ENCODE assay signal across 29 cellular contexts in genomic region chr2:111670776-111671175, GRCh38.
DNase-seq lines count a peak whose midpoint lies in the region; ATAC-seq, FAIRE-seq and TF ChIP-seq lines count a peak whose summit lies in the region.
"Had no signal": no experiment of that assay in that cellular context is flagged by ENCODE, and none has a peak within 500 bp of the region (broad histone marks: within the 10 kb centered on the region; RNA-seq: fewer than 3 reads in every experiment).

No MANE protein-coding gene starts in this region.

- DNase-seq in DMS 273 (lab: John Stamatoyannopoulos, UW; ENCODE audit: unreplicated experiment) (peak; percentile 11), DMS 273 treated with DMSO at 0.1 percent for 48 hours (lab: John Stamatoyannopoulos, UW) (no peak), OCI-LY7 (ENCODE audit: low spot score) (peak; percentile 91), HepG2 (ENCODE audit: low spot score) (no peak), stomach (no peak), HPDE6-E6E7 (ENCODE audit: extremely low spot score) (no peak), OCI-M1 (lab: John Stamatoyannopoulos, UW) (no peak)
- DNase-seq: activated CD4-positive, alpha-beta T cell treated with anti-CD3 and anti-CD28 coated beads, Interleukin-2, amount 50 U/mL, for 1 hour; caudate nucleus; GF-D8; H7; Kasumi-1; mesendoderm; naive B cell; NCI-H1092; NCI-H1930; NCI-H226; NCI-H82; occipital lobe; PC-9; SIG-M5; stimulated activated CD4-positive, alpha-beta T cell treated with anti-CD3 and anti-CD28 coated beads, Interleukin-4, amount 100 ng/mL, for 24 hours; stimulated activated naive B cell treated with anti-CD40 and anti-IgM and Interleukin-4, amounts not matched to agents 10 μg/mL and 1 μg/mL and 100 μg/mL, for 72 hours; testis had no signal

- TF ChIP-seq EP300 in HepG2 (IDR thresholded peaks at IDR 0.05; ENCODE audit: low read depth in 2 of 2, low read length in 2 of 2) = no peak
- TF ChIP-seq EP300 in HepG2 (CRISPR knock-in tag; IDR thresholded peaks at IDR 0.05; ENCODE audit: borderline replicate concordance) = no peak
- TF ChIP-seq EP300 in stomach (IDR thresholded peaks at IDR 0.05) = no peak

- POLR2A ChIA-PET in OCI-LY7 (lab: Charles Lee) = interaction anchor here (1.0 to 2.0 kb wide), 4 partner anchors 8 to 29 kb away, joined by 3 to 5 read pairs (median 4); no protein-coding TSS in a partner anchor
- POLR2A ChIA-PET in HepG2 (lab: Yijun Ruan, JAX) = no interaction called here

- H3K9ac ChIP-seq in HepG2 (ENCODE audit: insufficient read depth, low read depth, low read length) = no peak overlapping the region

- CTCF ChIA-PET in OCI-LY7 (lab: Charles Lee; ENCODE audit: unreplicated experiment) = interaction anchor here (1.2 kb wide), 1 partner anchor 31 kb away, joined by 5 read pairs; no protein-coding TSS in a partner anchor
- CTCF ChIA-PET in HepG2 (lab: Yijun Ruan, JAX; ENCODE audit: low intra/inter-chr PET ratio, low total read pairs) = no interaction called here

- H3K4me1 ChIP-seq in OCI-LY7 (ENCODE audit: insufficient read depth, low read length, poor library complexity, severe bottlenecking) (peaks cover 65% of the 10 kb centered on the region), HepG2 (ENCODE audit: insufficient read depth, low read length) (peaks cover 26% of the 10 kb centered on the region), stomach (peaks cover 8 to 22% (median 13%) of the 10 kb centered on the region in 4 donors)
- H3K4me1 ChIP-seq: testis had no signal

- H3K4me3 ChIP-seq in OCI-LY7 (ENCODE audit: low read depth, low read length, poor library complexity, severe bottlenecking) (peak overlapping the region; percentile 27), HepG2 (replicated peaks in 1 of 3; ENCODE audit: insufficient read depth in 1 of 3, low read depth in 2 of 3, low read length in 3 of 3) (no peak overlapping the region), stomach (no peak overlapping the region)
- H3K4me3 ChIP-seq: heart left ventricle, PC-9, testis had no signal

- TF ChIP-seq POLR2A in HepG2 (IDR thresholded peaks at IDR 0.05; ENCODE audit: insufficient read depth in 1 of 2, low read depth in 2 of 2, low read length in 2 of 2) (no peak), stomach (IDR thresholded peaks at IDR 0.05) (no peak)

- no peak for TF ChIP-seq RAD21 in HepG2 (CRISPR knock-in tag; IDR thresholded peaks at IDR 0.05)

- FAIRE-seq in HepG2 (lab: Jason Lieb, UNC) = no peak

- no peaks in the 10 kb centered on the region for H3K79me2 ChIP-seq in OCI-LY7 (ENCODE audit: insufficient read depth, low read depth, low read length)
- H3K79me2 ChIP-seq in HepG2 (ENCODE audit: insufficient read depth, low read length) = no peaks in the 10 kb centered on the region

- H3K27me3 ChIP-seq in HepG2 (ENCODE audit: control insufficient read depth in 1 of 2, insufficient read depth in 2 of 2, low read length in 2 of 2) = no peaks in the 10 kb centered on the region; a peak in 1 of 5 replicates
- no peaks in the 10 kb centered on the region for H3K27me3 ChIP-seq in stomach
- H3K27me3 ChIP-seq: heart left ventricle, testis had no signal

- in situ Hi-C loops in HepG2 (cut with HindIII; ENCODE audit: extremely low pct_ligation_motif_present, low pct_unique_long_range_greater_than_20kb) = loop anchor here (25.0 kb wide), 1 partner anchor 183 kb away; no protein-coding TSS in a partner anchor

- H2AFZ ChIP-seq in OCI-LY7 (ENCODE audit: low read length) (peak overlapping the region; percentile 72; the same call in 1 of the 2 replicates), HepG2 (ENCODE audit: low read length) (no peak overlapping the region)
- H2AFZ ChIP-seq: PC-9 had no signal

- H3K4me2 ChIP-seq in OCI-LY7 (ENCODE audit: low read length) (peak overlapping the region; percentile 67), HepG2 (ENCODE audit: low read depth, low read length) (no peak overlapping the region)
- H3K4me2 ChIP-seq: PC-9 had no signal

- H3K36me3 ChIP-seq in OCI-LY7 (ENCODE audit: insufficient read depth, low read length) = peaks cover 19% of the 10 kb centered on the region
- H3K36me3 ChIP-seq in HepG2 (replicated peaks in 1 of 2; ENCODE audit: control insufficient read depth in 1 of 2, insufficient read depth in 2 of 2, low read length in 2 of 2) = no peaks in the 10 kb centered on the region
- no peaks in the 10 kb centered on the region for H3K36me3 ChIP-seq in stomach
- H3K36me3 ChIP-seq: heart left ventricle had no signal

- peak overlapping the region; percentile 96 for H3K27ac ChIP-seq in OCI-LY7 (ENCODE audit: low read depth, low read length, poor library complexity, severe bottlenecking)
- no peak overlapping the region for H3K27ac ChIP-seq in HepG2 (ENCODE audit: extremely low read length, insufficient read depth, low read length)
- H3K27ac ChIP-seq in stomach = peak overlapping the region in 3 of 5 donors; percentile 8 to 59 (median 54)
- H3K27ac ChIP-seq: 22Rv1, PC-9, testis had no signal

- H4K20me1 ChIP-seq in OCI-LY7 (ENCODE audit: insufficient read depth, low read length) (no peaks in the 10 kb centered on the region), HepG2 (ENCODE audit: insufficient read depth, low read length) (no peaks in the 10 kb centered on the region)

- TF ChIP-seq CTCF in OCI-LY7 (conservative IDR thresholded peaks at IDR 0.05; ENCODE audit: low read length) (no peak), HepG2 (CRISPR knock-in tag; IDR thresholded peaks at IDR 0.05) (0 out of 2 replicates have a peak, but pooled peaks have one; percentile 3), stomach (IDR thresholded peaks at IDR 0.05) (no peak)

- 75% methylated on average over 6 of the region's 6 CpGs for WGBS in HepG2 (ENCODE audit: low lambda C conversion rate)
- WGBS in stomach, 5 donors = 85 to 91% (median 86%) methylated on average over 5 to 6 of the region's 6 CpGs

- intact Hi-C loops in OCI-LY7 (cut with micrococcal nuclease; ENCODE audit: unreplicated experiment) = loop anchor here (1.0 to 10.0 kb wide), 3 partner anchors 35 to 636 kb away; partner anchors contain the start of gene BCL2L11
- intact Hi-C loops in HepG2 (cut with micrococcal nuclease; ENCODE audit: unreplicated experiment) = no loop called here
- intact Hi-C loops in stomach (cut with DNase I; ENCODE audit: low total_unique reads) = no loop called here

- no peaks in the 10 kb centered on the region for H3K9me2 ChIP-seq in OCI-LY7 (ENCODE audit: insufficient read depth, low read length)

- ATAC-seq in HepG2 (no peak), GM19023 (IDR thresholded peaks at IDR 0.05; ENCODE audit: unreplicated experiment) (no peak)
- ATAC-seq: CD8-positive, alpha-beta T cell; WTC11 had no signal

- BruUV-seq in OCI-LY7 (replicated peaks; lab: Mats Ljungman, UMichigan) (no TSS peak), HepG2 (replicated peaks; lab: Mats Ljungman, UMichigan) (no TSS peak)

- H3K9me3 ChIP-seq in OCI-LY7 (ENCODE audit: low read length) (peaks cover 22% of the 10 kb centered on the region; the same call in 1 of the 2 replicates), HepG2 (ENCODE audit: low read length) (no peaks in the 10 kb centered on the region), stomach (no peaks in the 10 kb centered on the region)
- H3K9me3 ChIP-seq: heart left ventricle, testis had no signal

TF ChIP-seq in HepG2, 621 proteins besides CTCF, POLR2A, EP300 and RAD21:
- TF ChIP-seq ZNF10 (CRISPR knock-in tag; IDR thresholded peaks at IDR 0.05; ENCODE audit: borderline replicate concordance, low read depth) (no peak), SRF (IDR thresholded peaks at IDR 0.05; ENCODE audit: low read depth, low read length) (no peak), FUBP1 (CRISPR knock-in tag; IDR thresholded peaks at IDR 0.05; ENCODE audit: borderline replicate concordance) (no peak), ZNF567 (CRISPR knock-in tag; IDR thresholded peaks at IDR 0.05; ENCODE audit: borderline replicate concordance) (no peak)

Comparison
In these comparisons a context has a peak if more than half of its experiments do, and no peak if none do; other contexts are left out.
1. DNase-seq: peak in DMS 273 (single experiment) and OCI-LY7 (single experiment); none in DMS 273 treated with DMSO at 0.1 percent for 48 hours (single experiment), HepG2 (single experiment), stomach (single experiment), HPDE6-E6E7 (single experiment) and OCI-M1 (single experiment).